In genomic region chr5:73152411-73153388, GRCh38 we compare ENCODE assay signal across 18 cellular contexts. TPM values are rescaled to one million over a fixed set of nuclear protein-coding genes. Genes with fewer than 3 reads are reported as not detected.
A peak's percentile ranks its signal among the peaks of the same experiment; 100 is the strongest.
DNase-seq lines count a peak whose midpoint lies in the region; ATAC-seq and TF ChIP-seq lines count a peak whose summit lies in the region.
"Had no signal": no experiment of that assay in that cellular context is flagged by ENCODE, and none has a peak within 500 bp of the region (broad histone marks: within the 10 kb centered on the region; RNA-seq: fewer than 3 reads in every experiment).

No MANE protein-coding gene starts in this region.

- H3K4me1 ChIP-seq in mesenchymal stem cell (ENCODE audit: control insufficient read depth, insufficient read depth, low read depth, low read length) (peaks cover 33% of the 10 kb centered on the region), body of pancreas (no peaks in the 10 kb centered on the region)
- H3K4me1 ChIP-seq: BE2C, psoas muscle, testis had no signal

- H3K4me2 ChIP-seq in mesenchymal stem cell (ENCODE audit: low read length, poor library complexity, severe bottlenecking), result no peak overlapping the region

- H4K8ac ChIP-seq in mesenchymal stem cell (ENCODE audit: low read length), result no peak overlapping the region

- H3K36me3 ChIP-seq in GM06990 (ENCODE audit: control insufficient read depth, insufficient read depth, low read length), result no peaks in the 10 kb centered on the region
- no peaks in the 10 kb centered on the region for H3K36me3 ChIP-seq in mesenchymal stem cell (ENCODE audit: control insufficient read depth in 1 of 2, insufficient read depth in 2 of 2, low read depth in 1 of 2, low read length in 2 of 2)
- no peaks in the 10 kb centered on the region for H3K36me3 ChIP-seq in body of pancreas (replicated peaks in 1 of 2; ENCODE audit: insufficient read depth in 1 of 2, low read depth in 2 of 2)
- H3K36me3 ChIP-seq: BE2C had no signal

- H3K14ac ChIP-seq in mesenchymal stem cell (ENCODE audit: low read length in 2 of 2), result no peak overlapping the region

- peaks cover 7% of the 10 kb centered on the region for H3K27me3 ChIP-seq in GM06990 (replicated peaks; ENCODE audit: control insufficient read depth, insufficient read depth, low read length)
- H3K27me3 ChIP-seq in mesenchymal stem cell (ENCODE audit: control insufficient read depth in 1 of 2, insufficient read depth in 1 of 2, low read length in 2 of 2), result no peaks in the 10 kb centered on the region
- H3K27me3 ChIP-seq in body of pancreas, result no peaks in the 10 kb centered on the region
- H3K27me3 ChIP-seq: BE2C, testis had no signal

- no peak overlapping the region for H3K9ac ChIP-seq in mesenchymal stem cell (ENCODE audit: low read length)

- no peak overlapping the region for H3K18ac ChIP-seq in mesenchymal stem cell (ENCODE audit: low read depth in 1 of 2, low read length in 2 of 2)

- no peak overlapping the region for H2BK15ac ChIP-seq in mesenchymal stem cell (ENCODE audit: low read depth, poor library complexity, severe bottlenecking)

- TF ChIP-seq CTCF in GM06990 (IDR thresholded peaks at IDR 0.05; ENCODE audit: insufficient read depth, low read length, poor library complexity, severe bottlenecking), result peak; percentile 3
- TF ChIP-seq CTCF in body of pancreas (IDR thresholded peaks at IDR 0.05), result peak in 3 of 7 experiments; percentile 14 to 26 (median 23)

- TF ChIP-seq POLR2A in body of pancreas (IDR thresholded peaks at IDR 0.05), result no peak

- H2AK5ac ChIP-seq in mesenchymal stem cell (ENCODE audit: low read length, severe bottlenecking), result peak overlapping the region; percentile 84

- no peak overlapping the region for H2BK12ac ChIP-seq in mesenchymal stem cell (ENCODE audit: low read length in 2 of 2)

- WGBS in mesenchymal stem cell, result 81% methylated on average over 14 of the region's 14 CpGs
- WGBS in body of pancreas, 2 donors, result 70 to 72% methylated on average over 12 to 14 of the region's 14 CpGs

- intact Hi-C loops in body of pancreas (cut with DNase I), result no loop called here

- no peak overlapping the region for H3K4ac ChIP-seq in mesenchymal stem cell (ENCODE audit: low read depth in 1 of 2, low read length in 2 of 2)

- H3K9me3 ChIP-seq in mesenchymal stem cell (ENCODE audit: control insufficient read depth, low read length) (no peaks in the 10 kb centered on the region), body of pancreas (no peaks in the 10 kb centered on the region)
- H3K9me3 ChIP-seq: BE2C, psoas muscle, testis had no signal

- H2AFZ ChIP-seq in mesenchymal stem cell (ENCODE audit: low read depth, low read length), result no peak overlapping the region

- peak overlapping the region; percentile 89 for H2BK5ac ChIP-seq in mesenchymal stem cell (ENCODE audit: low read depth, low read length, poor library complexity, severe bottlenecking)

- ATAC-seq in body of pancreas, result no peak
- no peak for ATAC-seq in GM19023 (IDR thresholded peaks at IDR 0.05; ENCODE audit: unreplicated experiment)
- ATAC-seq: psoas muscle had no signal

- DNase-seq in GM06990 (ENCODE audit: extremely low read depth, insufficient read length) (no peak), NCI-H510A (lab: John Stamatoyannopoulos, UW) (peak; percentile 4), cerebellar cortex (ENCODE audit: low spot score) (peak; percentile 5), mesenchymal stem cell (no peak), body of pancreas (no peak), dermis blood vessel endothelial cell (no peak)
- DNase-seq in stimulated activated CD4-positive, alpha-beta T cell treated with anti-CD3 and anti-CD28 coated beads, Interleukin-15, amount 100 ng/mL, for 24 hours, result no peak
- DNase-seq: activated CD4-positive, alpha-beta T cell treated with anti-CD3 and anti-CD28 coated beads for 1 hour; activated naive CD4-positive, alpha-beta T cell treated with Interleukin-2 at 50 U/mL for 16 hours; BE2C; effector memory CD4-positive, alpha-beta T cell; NCI-H226; psoas muscle; T-helper 1 cell; testis had no signal

- H3K4me3 ChIP-seq in GM06990 (replicated peaks; ENCODE audit: low read depth, low read length), result no peak overlapping the region
- H3K4me3 ChIP-seq in mesenchymal stem cell (ENCODE audit: insufficient read depth in 1 of 2, low read depth in 1 of 2, low read length in 2 of 2), result no peak overlapping the region
- no peak overlapping the region for H3K4me3 ChIP-seq in body of pancreas
- H3K4me3 ChIP-seq: psoas muscle, testis had no signal

- no peaks in the 10 kb centered on the region for H3K79me1 ChIP-seq in mesenchymal stem cell (replicated peaks; ENCODE audit: low read length, poor library complexity, severe bottlenecking)

- H3K23ac ChIP-seq in mesenchymal stem cell (ENCODE audit: low read length in 2 of 2), result no peak overlapping the region

- H2BK120ac ChIP-seq in mesenchymal stem cell (ENCODE audit: low read depth, low read length), result no peak overlapping the region

- H3K27ac ChIP-seq in mesenchymal stem cell (ENCODE audit: low read length, poor library complexity, severe bottlenecking), result peak overlapping the region; percentile 86
- H3K27ac ChIP-seq in body of pancreas, result no peak overlapping the region
- H3K27ac ChIP-seq: psoas muscle, testis had no signal

- peak overlapping the region; percentile 40 for H4K91ac ChIP-seq in mesenchymal stem cell (ENCODE audit: low read length)

RNA-seq across cellular contexts. Expression of gene TMEM174, which starts 20.3 kb away (rescaled TPM):
- polyA plus RNA-seq in mesenchymal stem cell (2013, experiment 1 of 2), result not detected
- polyA plus RNA-seq in mesenchymal stem cell (2013, experiment 2 of 2), result not detected
- total RNA-seq in body of pancreas (not detected), dermis blood vessel endothelial cell (not detected in 2 replicates)
- total RNA-seq: glomerular endothelial cell, psoas muscle, RPMI7951, testis had no signal
- polyA plus RNA-seq: psoas muscle had no signal

RNA-seq across cellular contexts. Expression of gene TMEM171, which starts 32.3 kb away (rescaled TPM):
- 0.47 TPM for polyA plus RNA-seq in mesenchymal stem cell (2013, experiment 1 of 2)
- polyA plus RNA-seq in mesenchymal stem cell (2013, experiment 2 of 2), result 0.56 TPM
- 1 to 10 TPM in 1 of 2 donors, not detected in 1; 1.8 TPM for total RNA-seq in body of pancreas
- 1.0 and 1.9 TPM in 2 replicates for total RNA-seq in dermis blood vessel endothelial cell

Comparison
In these comparisons a context has a peak if more than half of its experiments do, and no peak if none do; other contexts are left out.
1. DNase-seq: peak in NCI-H510A (single experiment) and cerebellar cortex (single experiment); none in GM06990 (single experiment), mesenchymal stem cell (single experiment), body of pancreas (0 of 4), stimulated activated CD4-positive, alpha-beta T cell treated with anti-CD3 and anti-CD28 coated beads, Interleukin-15, amount 100 ng/mL, for 24 hours (single experiment) and dermis blood vessel endothelial cell (single experiment).